In genomic region chr5:87389635-87390034, GRCh38 we compare ENCODE assay signal across 1 cellular context.
TF ChIP-seq lines count a peak whose summit lies in the region.

No MANE protein-coding gene starts in this region.

TF ChIP-seq in GM12878, 131 proteins besides CTCF, POLR2A, EP300 and RAD21 (continued from another document):
- TF ChIP-seq, protein P1, sequence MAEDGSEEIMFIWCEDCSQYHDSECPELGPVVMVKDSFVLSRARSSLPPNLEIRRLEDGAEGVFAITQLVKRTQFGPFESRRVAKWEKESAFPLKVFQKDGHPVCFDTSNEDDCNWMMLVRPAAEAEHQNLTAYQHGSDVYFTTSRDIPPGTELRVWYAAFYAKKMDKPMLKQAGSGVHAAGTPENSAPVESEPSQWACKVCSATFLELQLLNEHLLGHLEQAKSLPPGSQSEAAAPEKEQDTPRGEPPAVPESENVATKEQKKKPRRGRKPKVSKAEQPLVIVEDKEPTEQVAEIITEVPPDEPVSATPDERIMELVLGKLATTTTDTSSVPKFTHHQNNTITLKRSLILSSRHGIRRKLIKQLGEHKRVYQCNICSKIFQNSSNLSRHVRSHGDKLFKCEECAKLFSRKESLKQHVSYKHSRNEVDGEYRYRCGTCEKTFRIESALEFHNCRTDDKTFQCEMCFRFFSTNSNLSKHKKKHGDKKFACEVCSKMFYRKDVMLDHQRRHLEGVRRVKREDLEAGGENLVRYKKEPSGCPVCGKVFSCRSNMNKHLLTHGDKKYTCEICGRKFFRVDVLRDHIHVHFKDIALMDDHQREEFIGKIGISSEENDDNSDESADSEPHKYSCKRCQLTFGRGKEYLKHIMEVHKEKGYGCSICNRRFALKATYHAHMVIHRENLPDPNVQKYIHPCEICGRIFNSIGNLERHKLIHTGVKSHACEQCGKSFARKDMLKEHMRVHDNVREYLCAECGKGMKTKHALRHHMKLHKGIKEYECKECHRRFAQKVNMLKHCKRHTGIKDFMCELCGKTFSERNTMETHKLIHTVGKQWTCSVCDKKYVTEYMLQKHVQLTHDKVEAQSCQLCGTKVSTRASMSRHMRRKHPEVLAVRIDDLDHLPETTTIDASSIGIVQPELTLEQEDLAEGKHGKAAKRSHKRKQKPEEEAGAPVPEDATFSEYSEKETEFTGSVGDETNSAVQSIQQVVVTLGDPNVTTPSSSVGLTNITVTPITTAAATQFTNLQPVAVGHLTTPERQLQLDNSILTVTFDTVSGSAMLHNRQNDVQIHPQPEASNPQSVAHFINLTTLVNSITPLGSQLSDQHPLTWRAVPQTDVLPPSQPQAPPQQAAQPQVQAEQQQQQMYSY (CRISPR knock-in tag; IDR thresholded peaks at IDR 0.05): no peak
- no peak for TF ChIP-seq NR2C2 (IDR thresholded peaks at IDR 0.05; ENCODE audit: borderline replicate concordance, control insufficient read depth, insufficient read length, low read depth)
- no peak for TF ChIP-seq BRCA1 (IDR thresholded peaks at IDR 0.05; ENCODE audit: low read depth, low read length)
- no peak for TF ChIP-seq FOXM1 (IDR thresholded peaks at IDR 0.05; ENCODE audit: low read depth, low read length)
- no peak for TF ChIP-seq ZNF207 (IDR thresholded peaks at IDR 0.05; ENCODE audit: borderline replicate concordance)
- no peak for TF ChIP-seq PML (IDR thresholded peaks at IDR 0.05; ENCODE audit: low read length)
TF ChIP-seq in GM12878: peak in this region for 0.
